ENCODE assay signal across 1 cellular context in genomic region chr1:41333146-41333784, GRCh38.
TF ChIP-seq lines count a peak whose summit lies in the region.

No MANE protein-coding gene starts in this region.

TF ChIP-seq in K562, 482 proteins besides CTCF, POLR2A, EP300 and RAD21 (continued from another document and continues in another):
- TF ChIP-seq TSHZ1 (CRISPR knock-in tag; IDR thresholded peaks at IDR 0.05) (no peak), FOXM1 (IDR thresholded peaks at IDR 0.05; ENCODE audit: low read depth) (peak; percentile 48; the same call in 1 of the 2 replicates), FOXM1 (CRISPR knock-in tag; IDR thresholded peaks at IDR 0.05; ENCODE audit: low read depth) (no peak), DPF2 (IDR thresholded peaks at IDR 0.05) (peak; percentile 67), ATF1 (CRISPR knock-in tag; IDR thresholded peaks at IDR 0.05) (no peak), ATF1 (tag; IDR thresholded peaks at IDR 0.05) (peak; percentile 88), ZNF316 (IDR thresholded peaks at IDR 0.05) (peak; percentile 79), RAD51 (IDR thresholded peaks at IDR 0.05; ENCODE audit: borderline replicate concordance, low read depth) (peak; percentile 83), TCF7 (IDR thresholded peaks at IDR 0.05; ENCODE audit: borderline replicate concordance) (peak; percentile 94), TCF3 (CRISPR knock-in tag; IDR thresholded peaks at IDR 0.05) (no peak), CC2D1A (IDR thresholded peaks at IDR 0.05) (peak; percentile 19; the same call in 1 of the 2 replicates), CBX3 (IDR thresholded peaks at IDR 0.05; ENCODE audit: borderline replicate concordance in 1 of 2, low read length in 2 of 2) (no peak), ZNF551 (CRISPR knock-in tag; IDR thresholded peaks at IDR 0.05) (no peak), ZBTB12 (CRISPR knock-in tag; IDR thresholded peaks at IDR 0.05) (peak; percentile 62; the same call in 1 of the 2 replicates), NR3C1 (CRISPR knock-in tag; IDR thresholded peaks at IDR 0.05) (no peak), TAF9B (IDR thresholded peaks at IDR 0.05; ENCODE audit: partially characterized antibody) (no peak), ZNF707 (CRISPR knock-in tag; conservative IDR thresholded peaks at IDR 0.05) (no peak), ZNF133 (CRISPR knock-in tag; IDR thresholded peaks at IDR 0.05) (no peak), KHSRP (IDR thresholded peaks at IDR 0.05) (no peak; the same call in 1 of the 2 replicates), CBFA2T3 (IDR thresholded peaks at IDR 0.05) (peak; percentile 19; the same call in 1 of the 2 replicates), KDM5B (IDR thresholded peaks at IDR 0.05; ENCODE audit: insufficient replicate concordance, low read depth, low read length) (no peak), ZNF280B (CRISPR knock-in tag; IDR thresholded peaks at IDR 0.05) (no peak), ZNF354B (CRISPR knock-in tag; IDR thresholded peaks at IDR 0.05) (no peak), ARID4B (CRISPR knock-in tag; IDR thresholded peaks at IDR 0.05) (no peak), SMARCA4 (IDR thresholded peaks at IDR 0.05) (peak; percentile 60; the same call in 1 of the 2 replicates), PHF21A (IDR thresholded peaks at IDR 0.05; ENCODE audit: borderline replicate concordance, low read depth) (peak; percentile 38; the same call in 1 of the 2 replicates), ZEB2 (IDR thresholded peaks at IDR 0.05) (0 out of 2 replicates have a peak, but pooled peaks have one; percentile 25), C11orf30 (IDR thresholded peaks at IDR 0.05; ENCODE audit: low read depth) (peak; percentile 83), ETV1 (tag; conservative IDR thresholded peaks at IDR 0.05; ENCODE audit: low read depth) (no peak), GATA2 (CRISPR knock-in tag; IDR thresholded peaks at IDR 0.05) (peak; percentile 40; the same call in 1 of the 2 replicates), YY1 (IDR thresholded peaks at IDR 0.05; ENCODE audit: borderline replicate concordance in 1 of 3, control insufficient read depth in 1 of 3, extremely low read depth in 1 of 3, insufficient read depth in 3 of 3, insufficient read length in 1 of 3, insufficient replicate concordance in 2 of 3, low read depth in 1 of 3, low read length in 2 of 3) (no peak), CBX5 (IDR thresholded peaks at IDR 0.05; ENCODE audit: borderline replicate concordance, low read depth) (no peak), TARDBP (IDR thresholded peaks at IDR 0.05) (peak; percentile 74; the same call in 1 of the 2 replicates), RCOR1 (IDR thresholded peaks at IDR 0.05; ENCODE audit: borderline replicate concordance in 1 of 2, low read depth in 2 of 2, low read length in 2 of 2) (peak in 1 of 2 experiments; percentile 88; a peak in 2 of 4 replicates), CHD1 (IDR thresholded peaks at IDR 0.05; ENCODE audit: low read length) (no peak), ZNF785 (CRISPR knock-in tag; IDR thresholded peaks at IDR 0.05) (no peak), TAL1 (IDR thresholded peaks at IDR 0.05) (no peak), POLR2AphosphoS2 (IDR thresholded peaks at IDR 0.05; ENCODE audit: low read length) (no peak), MTA3 (IDR thresholded peaks at IDR 0.05; ENCODE audit: borderline replicate concordance) (peak; percentile 44; the same call in 1 of the 2 replicates), EHMT2 (IDR thresholded peaks at IDR 0.05) (no peak), CREB1 (IDR thresholded peaks at IDR 0.05) (peak; percentile 82), CREB1 (CRISPR knock-in tag; IDR thresholded peaks at IDR 0.05) (0 out of 2 replicates have a peak, but pooled peaks have one; percentile 44), ZBTB7A (IDR thresholded peaks at IDR 0.05; ENCODE audit: borderline replicate concordance, control insufficient read depth, low read depth, low read length) (0 out of 2 replicates have a peak, but pooled peaks have one; percentile 22), ARID3B (CRISPR knock-in tag; IDR thresholded peaks at IDR 0.05; ENCODE audit: borderline replicate concordance) (no peak), HMGN3 (IDR thresholded peaks at IDR 0.05; ENCODE audit: borderline replicate concordance, extremely low read depth, insufficient read length, low read depth, low read length) (no peak), NFE2 (IDR thresholded peaks at IDR 0.05; ENCODE audit: low read depth) (peak; percentile 88), ELF1 (tag; IDR thresholded peaks at IDR 0.05) (no peak), HDAC1 (IDR thresholded peaks at IDR 0.05) (0 out of 4 replicates have a peak, but pooled peaks of 1 of the 2 experiments have one; percentile 45), TEAD1 (CRISPR knock-in tag; IDR thresholded peaks at IDR 0.05) (peak; percentile 53 to 78; a peak in 2 of 4 replicates), TCF7L2 (IDR thresholded peaks at IDR 0.05; ENCODE audit: low read depth, low read length) (no peak), SP2 (IDR thresholded peaks at IDR 0.05; ENCODE audit: extremely low read depth, low read depth, low read length, poor library complexity, severe bottlenecking) (no peak), MEF2D (tag; conservative IDR thresholded peaks at IDR 0.05; ENCODE audit: low read depth) (no peak), OTX1 (CRISPR knock-in tag; IDR thresholded peaks at IDR 0.05) (no peak), BACH1 (tag; IDR thresholded peaks at IDR 0.05) (peak; percentile 82; the same call in 1 of the 2 replicates), SREBF2 (CRISPR knock-in tag; IDR thresholded peaks at IDR 0.05) (no peak)
- TF ChIP-seq, protein P1, sequence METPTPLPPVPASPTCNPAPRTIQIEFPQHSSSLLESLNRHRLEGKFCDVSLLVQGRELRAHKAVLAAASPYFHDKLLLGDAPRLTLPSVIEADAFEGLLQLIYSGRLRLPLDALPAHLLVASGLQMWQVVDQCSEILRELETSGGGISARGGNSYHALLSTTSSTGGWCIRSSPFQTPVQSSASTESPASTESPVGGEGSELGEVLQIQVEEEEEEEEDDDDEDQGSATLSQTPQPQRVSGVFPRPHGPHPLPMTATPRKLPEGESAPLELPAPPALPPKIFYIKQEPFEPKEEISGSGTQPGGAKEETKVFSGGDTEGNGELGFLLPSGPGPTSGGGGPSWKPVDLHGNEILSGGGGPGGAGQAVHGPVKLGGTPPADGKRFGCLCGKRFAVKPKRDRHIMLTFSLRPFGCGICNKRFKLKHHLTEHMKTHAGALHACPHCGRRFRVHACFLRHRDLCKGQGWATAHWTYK (CRISPR knock-in tag; IDR thresholded peaks at IDR 0.05): no peak
- TF ChIP-seq, protein P2, sequence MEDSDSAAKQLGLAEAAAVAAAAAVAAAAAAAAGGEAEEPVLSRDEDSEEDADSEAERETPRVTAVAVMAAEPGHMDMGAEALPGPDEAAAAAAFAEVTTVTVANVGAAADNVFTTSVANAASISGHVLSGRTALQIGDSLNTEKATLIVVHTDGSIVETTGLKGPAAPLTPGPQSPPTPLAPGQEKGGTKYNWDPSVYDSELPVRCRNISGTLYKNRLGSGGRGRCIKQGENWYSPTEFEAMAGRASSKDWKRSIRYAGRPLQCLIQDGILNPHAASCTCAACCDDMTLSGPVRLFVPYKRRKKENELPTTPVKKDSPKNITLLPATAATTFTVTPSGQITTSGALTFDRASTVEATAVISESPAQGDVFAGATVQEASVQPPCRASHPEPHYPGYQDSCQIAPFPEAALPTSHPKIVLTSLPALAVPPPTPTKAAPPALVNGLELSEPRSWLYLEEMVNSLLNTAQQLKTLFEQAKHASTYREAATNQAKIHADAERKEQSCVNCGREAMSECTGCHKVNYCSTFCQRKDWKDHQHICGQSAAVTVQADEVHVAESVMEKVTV (CRISPR knock-in tag; IDR thresholded peaks at IDR 0.05): no peak
- TF ChIP-seq, protein P3, sequence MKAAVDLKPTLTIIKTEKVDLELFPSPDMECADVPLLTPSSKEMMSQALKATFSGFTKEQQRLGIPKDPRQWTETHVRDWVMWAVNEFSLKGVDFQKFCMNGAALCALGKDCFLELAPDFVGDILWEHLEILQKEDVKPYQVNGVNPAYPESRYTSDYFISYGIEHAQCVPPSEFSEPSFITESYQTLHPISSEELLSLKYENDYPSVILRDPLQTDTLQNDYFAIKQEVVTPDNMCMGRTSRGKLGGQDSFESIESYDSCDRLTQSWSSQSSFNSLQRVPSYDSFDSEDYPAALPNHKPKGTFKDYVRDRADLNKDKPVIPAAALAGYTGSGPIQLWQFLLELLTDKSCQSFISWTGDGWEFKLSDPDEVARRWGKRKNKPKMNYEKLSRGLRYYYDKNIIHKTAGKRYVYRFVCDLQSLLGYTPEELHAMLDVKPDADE (conservative IDR thresholded peaks at IDR 0.05; ENCODE audit: control insufficient read depth, low read depth, low read length): no peak
